Comparison of ENCODE assay signal across 8 cellular contexts in the genomic region with DNA sequence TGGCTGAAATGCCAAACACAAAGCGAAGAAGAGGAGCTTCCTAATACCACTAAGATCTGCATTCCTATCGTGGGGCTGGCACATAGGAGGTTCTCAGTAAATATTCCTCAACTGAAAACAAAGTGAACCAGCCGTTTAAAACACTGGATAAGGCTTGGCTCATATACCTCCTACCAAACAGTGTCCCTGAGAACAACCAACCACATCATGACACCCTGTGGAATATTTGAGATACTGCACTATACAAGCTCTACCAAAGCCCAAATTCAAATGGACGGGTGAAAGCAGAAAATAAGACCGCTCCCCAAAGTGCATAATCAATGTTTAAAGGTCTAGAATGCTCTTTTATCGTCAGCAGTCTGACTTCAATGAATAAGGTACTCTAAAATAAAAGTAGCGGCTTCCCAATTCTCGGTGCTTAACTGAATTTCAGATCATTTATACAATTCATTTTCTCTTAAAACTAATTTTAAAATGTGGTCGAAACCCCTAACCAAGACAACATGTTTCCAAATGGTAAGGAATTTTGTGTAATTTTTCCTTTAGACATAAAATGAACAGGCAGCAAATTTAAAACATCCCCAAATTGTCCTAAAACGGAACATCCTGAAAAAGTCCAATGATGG.
DNase-seq lines count a peak whose midpoint lies in the region; ATAC-seq, FAIRE-seq and TF ChIP-seq lines count a peak whose summit lies in the region.

No MANE protein-coding gene starts in this region.

- H3K27me3 ChIP-seq in BE2C (no peaks in the 10 kb centered on the region), gastrocnemius medialis (no peaks in the 10 kb centered on the region)

- H3K36me3 ChIP-seq in BE2C, result no peaks in the 10 kb centered on the region
- no peaks in the 10 kb centered on the region for H3K36me3 ChIP-seq in gastrocnemius medialis

- H3K4me1 ChIP-seq in BE2C (no peaks in the 10 kb centered on the region), gastrocnemius medialis (no peaks in the 10 kb centered on the region)

- no peak for FAIRE-seq in urothelium cell line (lab: Jason Lieb, UNC)

- H3K9me3 ChIP-seq in BE2C (no peaks in the 10 kb centered on the region), gastrocnemius medialis (no peaks in the 10 kb centered on the region)

- no peak overlapping the region for H3K27ac ChIP-seq in gastrocnemius medialis

- H3K4me3 ChIP-seq in BE2C (ENCODE audit: low read depth, low read length) (no peak overlapping the region), WI38 (ENCODE audit: low read depth, low read length) (no peak overlapping the region), gastrocnemius medialis (no peak overlapping the region)

- in situ Hi-C loops in KBM-7 (cut with MboI; ENCODE audit: low pct_unique_long_range_greater_than_20kb, low sequenced_read_pairs), result no loop called here
- in situ Hi-C loops in gastrocnemius medialis (cut with MboI; ENCODE audit: low sequenced_read_pairs in 4 of 4), result no loop called here

- DNase-seq in BE2C (no peak), KBM-7 (peak; percentile 17), iPS DF 19.7 (ENCODE audit: low read depth, low spot score) (peak; percentile 45), urothelium cell line (ENCODE audit: low spot score) (peak; percentile 37), 8988T (no peak), gastrocnemius medialis (no peak)

- TF ChIP-seq POLR2A in gastrocnemius medialis (IDR thresholded peaks at IDR 0.05), result no peak

- peak; percentile 45 for TF ChIP-seq CTCF in BE2C (IDR thresholded peaks at IDR 0.05; ENCODE audit: low read depth, low read length)
- TF ChIP-seq CTCF in WI38 (IDR thresholded peaks at IDR 0.05; ENCODE audit: low read depth, low read length), result peak; percentile 13; the same call in 1 of the 2 replicates
- TF ChIP-seq CTCF in gastrocnemius medialis (IDR thresholded peaks at IDR 0.05 in 4 of 5, conservative IDR thresholded peaks at IDR 0.05 in 1 of 5), result peak in 2 of 5 experiments; percentile 17 to 27

- intact Hi-C loops in gastrocnemius medialis (cut with DNase I; ENCODE audit: low total_unique reads), result loop anchor here (5.0 kb wide), 1 partner anchor 555 kb away; the partner anchor contains the start of gene WNT5A

- ATAC-seq in HG03280 (IDR thresholded peaks at IDR 0.05; ENCODE audit: unreplicated experiment), result no peak
- no peak for ATAC-seq in gastrocnemius medialis

Comparison
In these comparisons a context has a peak if more than half of its experiments do, and no peak if none do; other contexts are left out.
1. DNase-seq: peak in KBM-7 (single experiment), iPS DF 19.7 (single experiment) and urothelium cell line (single experiment); none in BE2C (single experiment), 8988T (single experiment) and gastrocnemius medialis (0 of 2).